In genomic region chr17:50866950-50867855, GRCh38 we compare ENCODE assay signal across 8 cellular contexts. TPM values are rescaled to one million over a fixed set of nuclear protein-coding genes. Genes with fewer than 3 reads are reported as not detected.
A peak's percentile ranks its signal among the peaks of the same experiment; 100 is the strongest.
DNase-seq lines count a peak whose midpoint lies in the region; ATAC-seq and TF ChIP-seq lines count a peak whose summit lies in the region.

No MANE protein-coding gene starts in this region.

- peaks cover 5% of the 10 kb centered on the region for H3F3A ChIP-seq in PC-3 (ENCODE audit: low read length, unreplicated experiment)

- peak overlapping the region; percentile 81 for H2AFZ ChIP-seq in PC-3 (ENCODE audit: low read length)

- peaks cover 54% of the 10 kb centered on the region for H3K4me1 Mint-ChIP-seq in activated T-cell treated with anti-CD3 and anti-CD28 coated beads, Interleukin-2, amount 50 U/mL, for 24 hours (ENCODE audit: low read depth)

- peak; percentile 46 for ATAC-seq in GM21717 (IDR thresholded peaks at IDR 0.05; ENCODE audit: unreplicated experiment)
- ATAC-seq in PC-3 = peak; percentile 60

- peaks cover 15% of the 10 kb centered on the region for H3K36me3 ChIP-seq in PC-3 (ENCODE audit: low read depth, low read length)

- H3K9me2 ChIP-seq in PC-3 (replicated peaks; ENCODE audit: low read length) = no peaks in the 10 kb centered on the region

- peak overlapping the region; percentile 87 for H3K27ac ChIP-seq in PC-3 (ENCODE audit: low read length)

- H3K27me3 ChIP-seq in PC-3 (ENCODE audit: low read length) = no peaks in the 10 kb centered on the region

- TSS peak; percentile 81 for BruUV-seq in PC-3 (replicated peaks; lab: Mats Ljungman, UMichigan)

- no peaks in the 10 kb centered on the region for H3K9me3 Mint-ChIP-seq in activated T-cell treated with anti-CD3 and anti-CD28 coated beads, Interleukin-2, amount 50 U/mL, for 24 hours

- intact Hi-C loops in PC-3 (cut with micrococcal nuclease) = loop anchor here (1.0 to 5.0 kb wide), 5 partner anchors 23 to 285 kb away; partner anchors contain the start of gene NME1

- DNase-seq in DMS 273 treated with DMSO at 0.1 percent for 48 hours (lab: John Stamatoyannopoulos, UW) = peak; percentile 97
- DNase-seq in KBM-7 = peak; percentile 92
- peak; percentile 99 for DNase-seq in PC-3
- DNase-seq in activated T-cell treated with anti-CD3 and anti-CD28 coated beads, Interleukin-2, amount 50 U/mL, for 24 hours = peak; percentile 86
- DNase-seq in erythroblast (lab: John Stamatoyannopoulos, UW) = peak; percentile 91 to 92
- DNase-seq in mucosa of gallbladder (ENCODE audit: low spot score) = peak; percentile 97
- DNase-seq in stimulated activated CD8-positive, alpha-beta memory T cell treated with anti-CD3 and anti-CD28 coated beads, Interleukin-4, amount 100 ng/mL, for 24 hours (ENCODE audit: low read depth) = peak; percentile 68

- CTCF ChIA-PET in PC-3 (lab: Charles Lee) = interaction anchor here (1.0 to 1.9 kb wide), 3 partner anchors 15 to 83 kb away, joined by 5 to 8 read pairs (median 6); no protein-coding TSS in a partner anchor

- POLR2A ChIA-PET in PC-3 (lab: Charles Lee; ENCODE audit: unreplicated experiment) = interaction anchor here (0.5 to 2.0 kb wide), 12 partner anchors 11 to 297 kb away, joined by 3 to 17 read pairs (median 5); no protein-coding TSS in a partner anchor

- H3K36me3 Mint-ChIP-seq in activated T-cell treated with anti-CD3 and anti-CD28 coated beads, Interleukin-2, amount 50 U/mL, for 24 hours (ENCODE audit: low read depth) = peaks cover 30% of the 10 kb centered on the region

- TF ChIP-seq CTCF in PC-3 (conservative IDR thresholded peaks at IDR 0.05; ENCODE audit: low read depth, low read length) = no peak

- H3K9me3 ChIP-seq in PC-3 (ENCODE audit: low read length) = no peaks in the 10 kb centered on the region

- peak; percentile 82 for TF ChIP-seq POLR2A in erythroblast (IDR thresholded peaks at IDR 0.05; ENCODE audit: low read length)

- H3K4me3 Mint-ChIP-seq in activated T-cell treated with anti-CD3 and anti-CD28 coated beads, Interleukin-2, amount 50 U/mL, for 24 hours = peak overlapping the region; percentile 85

- H3K4me1 ChIP-seq in PC-3 (ENCODE audit: insufficient read depth, low read length) = peaks cover 36% of the 10 kb centered on the region

- H3K27me3 Mint-ChIP-seq in activated T-cell treated with anti-CD3 and anti-CD28 coated beads, Interleukin-2, amount 50 U/mL, for 24 hours = no peaks in the 10 kb centered on the region

- in situ Hi-C loops in KBM-7 (cut with MboI; ENCODE audit: low pct_unique_long_range_greater_than_20kb, low sequenced_read_pairs) = no loop called here

- peak overlapping the region; percentile 98 for H3K27ac Mint-ChIP-seq in activated T-cell treated with anti-CD3 and anti-CD28 coated beads, Interleukin-2, amount 50 U/mL, for 24 hours

- H3K79me2 ChIP-seq in PC-3 (ENCODE audit: low read length) = peaks cover 42% of the 10 kb centered on the region

- peak overlapping the region; percentile 87 for H3K9ac ChIP-seq in PC-3 (ENCODE audit: low read length)

- peak overlapping the region; percentile 70 for H3K4me3 ChIP-seq in PC-3 (ENCODE audit: low read length)

- H4K20me1 ChIP-seq in PC-3 (ENCODE audit: low read length) = peaks cover 32% of the 10 kb centered on the region

- peak overlapping the region; percentile 93 for H3K4me2 ChIP-seq in PC-3 (ENCODE audit: low read length)

RNA-seq across cellular contexts. Expression of gene TOB1, which starts 1.0 kb away (rescaled TPM):
- total RNA-seq in PC-3 (2014; rRNA removed) (28.7 and 39.3 TPM in 2 replicates), mucosa of gallbladder (134 TPM)

RNA-seq across cellular contexts. Expression of gene WFIKKN2, which starts 31.8 kb away (rescaled TPM):
- total RNA-seq in PC-3 (2014; rRNA removed) (not detected in 2 replicates), mucosa of gallbladder (0.63 TPM)

Comparison
In these comparisons a context has a peak if more than half of its experiments do, and no peak if none do; other contexts are left out.
1. Peak in every context shown above with its lines: DNase-seq, ATAC-seq, H3K4me3 ChIP-seq and H3K27ac ChIP-seq.